ENCODE assay signal across 9 cellular contexts in genomic region chr5:93325946-93326345, GRCh38.
"Had no signal": no experiment of that assay in that cellular context is flagged by ENCODE, and none has a peak within 500 bp of the region (broad histone marks: within the 10 kb centered on the region; RNA-seq: fewer than 3 reads in every experiment).

No MANE protein-coding gene starts in this region.

- H3K9me3 ChIP-seq: HAP-1 had no signal

- H3K27me3 Mint-ChIP-seq: IgD-negative memory B cell had no signal

- H3K27ac Mint-ChIP-seq: HFFc6, IgD-negative memory B cell had no signal

- DNase-seq: GM23248, GOT3, H7, HFFc6 had no signal

- H3K9me3 Mint-ChIP-seq: HFFc6 had no signal

- H3K36me3 Mint-ChIP-seq: IgD-negative memory B cell had no signal

- H3K36me3 ChIP-seq: HAP-1 had no signal

- H3K4me1 ChIP-seq: HAP-1 had no signal

- ATAC-seq: HCT116, HepG2 had no signal

- FAIRE-seq: HepG2 had no signal

- H3K4me3 ChIP-seq: GM23248, HAP-1 had no signal

- H3K27ac ChIP-seq: GM23248, HL-60 had no signal

- H3K4me3 Mint-ChIP-seq: HFFc6, IgD-negative memory B cell had no signal
